ENCODE assay signal across 1 cellular context in the genomic region with DNA sequence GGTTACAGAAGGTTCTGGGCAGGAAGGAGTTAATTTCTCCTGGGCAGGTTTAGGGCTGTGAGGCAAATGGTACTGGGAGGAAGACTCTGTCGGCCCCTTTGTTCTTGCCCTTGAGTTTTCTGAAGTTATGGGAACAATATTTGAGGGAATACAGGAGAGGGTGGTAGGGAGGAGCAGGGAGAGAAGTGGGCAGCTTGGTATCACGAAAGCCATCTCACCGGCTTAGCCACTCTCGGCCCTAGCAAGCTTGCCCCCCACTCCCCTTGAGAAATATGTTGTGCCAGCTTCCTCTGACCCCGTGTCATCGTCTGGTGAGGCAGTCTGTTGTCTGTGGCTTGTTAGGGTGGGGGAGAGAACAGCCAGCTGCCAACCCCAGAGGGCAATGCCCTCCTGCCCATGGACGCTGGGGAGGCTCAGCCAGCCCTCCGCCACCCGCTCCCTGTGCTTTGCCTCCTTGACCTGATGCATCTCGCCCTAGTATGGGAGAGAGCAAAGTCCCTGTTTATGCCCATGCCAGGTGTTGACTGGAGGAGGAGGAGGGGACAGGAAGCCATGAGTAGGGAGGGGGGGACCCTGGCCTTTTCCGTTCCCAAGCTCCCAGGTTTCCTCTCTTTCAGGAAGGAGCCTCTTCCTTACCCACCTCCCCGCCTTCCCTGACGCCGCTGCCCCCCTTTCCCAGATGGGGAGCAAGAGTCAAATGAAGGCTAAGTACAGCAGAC.
TF ChIP-seq lines count a peak whose summit lies in the region.

No MANE protein-coding gene starts in this region.

TF ChIP-seq in HEK293, 187 proteins besides CTCF, POLR2A, EP300 and RAD21 (continued from another document):
- TF ChIP-seq PRDM10 (tag by site-specific recombination; IDR thresholded peaks at IDR 0.05) = peak; percentile 43
- TF ChIP-seq ZNF514 (tag by site-specific recombination; IDR thresholded peaks at IDR 0.05) = no peak
- TF ChIP-seq, protein P1, sequence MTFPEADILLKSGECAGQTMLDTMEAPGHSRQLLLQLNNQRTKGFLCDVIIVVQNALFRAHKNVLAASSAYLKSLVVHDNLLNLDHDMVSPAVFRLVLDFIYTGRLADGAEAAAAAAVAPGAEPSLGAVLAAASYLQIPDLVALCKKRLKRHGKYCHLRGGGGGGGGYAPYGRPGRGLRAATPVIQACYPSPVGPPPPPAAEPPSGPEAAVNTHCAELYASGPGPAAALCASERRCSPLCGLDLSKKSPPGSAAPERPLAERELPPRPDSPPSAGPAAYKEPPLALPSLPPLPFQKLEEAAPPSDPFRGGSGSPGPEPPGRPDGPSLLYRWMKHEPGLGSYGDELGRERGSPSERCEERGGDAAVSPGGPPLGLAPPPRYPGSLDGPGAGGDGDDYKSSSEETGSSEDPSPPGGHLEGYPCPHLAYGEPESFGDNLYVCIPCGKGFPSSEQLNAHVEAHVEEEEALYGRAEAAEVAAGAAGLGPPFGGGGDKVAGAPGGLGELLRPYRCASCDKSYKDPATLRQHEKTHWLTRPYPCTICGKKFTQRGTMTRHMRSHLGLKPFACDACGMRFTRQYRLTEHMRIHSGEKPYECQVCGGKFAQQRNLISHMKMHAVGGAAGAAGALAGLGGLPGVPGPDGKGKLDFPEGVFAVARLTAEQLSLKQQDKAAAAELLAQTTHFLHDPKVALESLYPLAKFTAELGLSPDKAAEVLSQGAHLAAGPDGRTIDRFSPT (tag by site-specific recombination; IDR thresholded peaks at IDR 0.05) = peak; percentile 93
TF ChIP-seq in HEK293: peak in this region for 6.
